ENCODE assay signal across 9 cellular contexts in genomic region chr1:237736372-237737029, GRCh38.
DNase-seq lines count a peak whose midpoint lies in the region; ATAC-seq, FAIRE-seq and TF ChIP-seq lines count a peak whose summit lies in the region.
"Had no signal": no experiment of that assay in that cellular context is flagged by ENCODE, and none has a peak within 500 bp of the region (broad histone marks: within the 10 kb centered on the region; RNA-seq: fewer than 3 reads in every experiment).

No MANE protein-coding gene starts in this region.

- H3K9me3 ChIP-seq in MG63 (no peaks in the 10 kb centered on the region; the same call in 1 of the 2 replicates), astrocyte (ENCODE audit: insufficient read depth, low read depth, low read length) (no peaks in the 10 kb centered on the region)

- no peaks in the 10 kb centered on the region for H3K27me3 Mint-ChIP-seq in astrocyte (ENCODE audit: low read depth, unreplicated experiment)
- no peaks in the 10 kb centered on the region for H3K27me3 Mint-ChIP-seq in naive thymus-derived CD8-positive, alpha-beta T cell
- H3K27me3 Mint-ChIP-seq: activated naive CD8-positive, alpha-beta T cell had no signal

- DNase-seq in MG63: peak; percentile 22
- DNase-seq in astrocyte (ENCODE audit: low read depth): no peak
- peak in 4 of 10 donors; percentile 0 to 39 (median 13) for DNase-seq in naive thymus-derived CD8-positive, alpha-beta T cell
- no peak for DNase-seq in GM03348 (ENCODE audit: low spot score)
- DNase-seq in NCI-H128 (lab: John Stamatoyannopoulos, UW; ENCODE audit: unreplicated experiment): no peak

- TF ChIP-seq CTCF in GM12873 (IDR thresholded peaks at IDR 0.05; ENCODE audit: insufficient read depth, low read depth, low read length, missing control alignments) (peak; percentile 42), astrocyte (IDR thresholded peaks at IDR 0.05; ENCODE audit: insufficient read depth, low read depth, low read length) (peak; percentile 7)

- POLR2A ChIA-PET in naive thymus-derived CD8-positive, alpha-beta T cell (lab: Charles Lee): no interaction called here

- H3K9ac ChIP-seq in astrocyte (ENCODE audit: low read length): no peak overlapping the region

- H3K36me3 ChIP-seq in MG63 (no peaks in the 10 kb centered on the region), astrocyte (ENCODE audit: insufficient read depth, low read length) (no peaks in the 10 kb centered on the region)

- no peak overlapping the region for H2AFZ ChIP-seq in astrocyte (ENCODE audit: low read depth, low read length)

- no peaks in the 10 kb centered on the region for H3K9me3 Mint-ChIP-seq in astrocyte (ENCODE audit: unreplicated experiment)
- peaks cover 0 to 24% (median 3%) of the 10 kb centered on the region in 9 donors for H3K9me3 Mint-ChIP-seq in naive thymus-derived CD8-positive, alpha-beta T cell

- H3K36me3 Mint-ChIP-seq in astrocyte (ENCODE audit: low read depth, unreplicated experiment): no peaks in the 10 kb centered on the region
- H3K36me3 Mint-ChIP-seq in naive thymus-derived CD8-positive, alpha-beta T cell: no peaks in the 10 kb centered on the region
- H3K36me3 Mint-ChIP-seq: activated naive CD8-positive, alpha-beta T cell had no signal

- H3K27me3 ChIP-seq in MG63 (no peaks in the 10 kb centered on the region), astrocyte (ENCODE audit: insufficient read depth, low read length) (no peaks in the 10 kb centered on the region)

- H4K20me1 ChIP-seq in astrocyte (ENCODE audit: insufficient read depth, low read length): no peaks in the 10 kb centered on the region

- no peaks in the 10 kb centered on the region for H3K4me1 ChIP-seq in astrocyte (ENCODE audit: insufficient read depth, low read length)

- ATAC-seq in naive thymus-derived CD8-positive, alpha-beta T cell: peak; percentile 47 to 60
- ATAC-seq in HG03457 (IDR thresholded peaks at IDR 0.05; ENCODE audit: unreplicated experiment) (no peak), HG03378 (IDR thresholded peaks at IDR 0.05; ENCODE audit: unreplicated experiment) (no peak)

- H3K4me3 ChIP-seq in MG63 (no peak overlapping the region), astrocyte (ENCODE audit: insufficient read depth, low read depth, low read length) (no peak overlapping the region)

- no peak for FAIRE-seq in astrocyte (lab: Jason Lieb, UNC)

- no peaks in the 10 kb centered on the region for H3K79me2 ChIP-seq in astrocyte (ENCODE audit: insufficient read depth, low read length)

- no peak overlapping the region for H3K4me3 Mint-ChIP-seq in astrocyte (ENCODE audit: unreplicated experiment)
- H3K4me3 Mint-ChIP-seq in naive thymus-derived CD8-positive, alpha-beta T cell: peak overlapping the region in 1 of 10 donors; percentile 3
- H3K4me3 Mint-ChIP-seq: activated naive CD8-positive, alpha-beta T cell had no signal

- no peak overlapping the region for H3K27ac ChIP-seq in astrocyte (ENCODE audit: low read depth, low read length)

- no peak overlapping the region for H3K27ac Mint-ChIP-seq in astrocyte (ENCODE audit: unreplicated experiment)
- peak overlapping the region in 7 of 10 donors; percentile 4 to 50 (median 21) for H3K27ac Mint-ChIP-seq in naive thymus-derived CD8-positive, alpha-beta T cell
- H3K27ac Mint-ChIP-seq: activated naive CD8-positive, alpha-beta T cell had no signal

- H3K4me1 Mint-ChIP-seq in astrocyte (ENCODE audit: low read depth, unreplicated experiment): no peaks in the 10 kb centered on the region
- H3K4me1 Mint-ChIP-seq in naive thymus-derived CD8-positive, alpha-beta T cell: peaks cover 0 to 10% (median 5%) of the 10 kb centered on the region in 4 donors

- H3K4me2 ChIP-seq in astrocyte (ENCODE audit: low read length): no peak overlapping the region

Comparison
In these comparisons a context has a peak if more than half of its experiments do, and no peak if none do; other contexts are left out.
1. ATAC-seq: peak in naive thymus-derived CD8-positive, alpha-beta T cell (2 of 2); none in HG03457 (single experiment) and HG03378 (single experiment).